In genomic region chr9:109109962-109110325, GRCh38 we compare ENCODE assay signal across 13 cellular contexts. TPM values are rescaled to one million over a fixed set of nuclear protein-coding genes. Genes with fewer than 3 reads are reported as not detected.
A peak's percentile ranks its signal among the peaks of the same experiment; 100 is the strongest.
DNase-seq lines count a peak whose midpoint lies in the region; ATAC-seq lines count a peak whose summit lies in the region.
"Had no signal": no experiment of that assay in that cellular context is flagged by ENCODE, and none has a peak within 500 bp of the region (broad histone marks: within the 10 kb centered on the region; RNA-seq: fewer than 3 reads in every experiment).

No MANE protein-coding gene starts in this region.

- H3K9me3 ChIP-seq in right cardiac atrium (ENCODE audit: control insufficient read depth, low read length) (no peaks in the 10 kb centered on the region), stomach smooth muscle (ENCODE audit: control insufficient read depth in 2 of 2, low read length in 2 of 2) (no peaks in the 10 kb centered on the region)

- peak overlapping the region; percentile 64 for H3K4me3 Mint-ChIP-seq in T-helper 2 cell treated with Interferon-gamma antibody and Interleukin-4, amounts not matched to agents 5 μg/mL and 100 μg/mL, for 36 hours
- H3K4me3 Mint-ChIP-seq in activated T-helper 1 cell treated with anti-CD3 and anti-CD28 coated beads, Interleukin-12 subunit alpha, Interleukin-12 subunit beta, Interleukin-2, Interleukin-4 antibody, amounts not matched to agents 30 ng/mL and 10 ng/mL and 1 ng/mL, durations not matched to agents 14 hours and 24 hours and 36 hours, result peak overlapping the region; percentile 51
- H3K4me3 Mint-ChIP-seq: nephron progenitor cell had no signal

- no peaks in the 10 kb centered on the region for H3K27me3 Mint-ChIP-seq in T-helper 2 cell treated with Interferon-gamma antibody and Interleukin-4, amounts not matched to agents 5 μg/mL and 100 μg/mL, for 36 hours (ENCODE audit: low read depth)
- H3K27me3 Mint-ChIP-seq in activated T-helper 1 cell treated with anti-CD3 and anti-CD28 coated beads, Interleukin-12 subunit alpha, Interleukin-12 subunit beta, Interleukin-2, Interleukin-4 antibody, amounts not matched to agents 30 ng/mL and 10 ng/mL and 1 ng/mL, durations not matched to agents 14 hours and 24 hours and 36 hours (ENCODE audit: insufficient read depth), result no peaks in the 10 kb centered on the region

- no peak for ATAC-seq in right cardiac atrium

- H3K27ac ChIP-seq in right cardiac atrium (ENCODE audit: low read length) (peak overlapping the region; percentile 86), stomach smooth muscle (ENCODE audit: low read length) (peak overlapping the region; percentile 77)
- H3K27ac ChIP-seq: 22Rv1 had no signal

- H3K9me3 Mint-ChIP-seq in T-helper 2 cell treated with Interferon-gamma antibody and Interleukin-4, amounts not matched to agents 5 μg/mL and 100 μg/mL, for 36 hours, result no peaks in the 10 kb centered on the region
- H3K9me3 Mint-ChIP-seq in activated T-helper 1 cell treated with anti-CD3 and anti-CD28 coated beads, Interleukin-12 subunit alpha, Interleukin-12 subunit beta, Interleukin-2, Interleukin-4 antibody, amounts not matched to agents 30 ng/mL and 10 ng/mL and 1 ng/mL, durations not matched to agents 14 hours and 24 hours and 36 hours, result no peaks in the 10 kb centered on the region

- intact Hi-C loops in activated T-helper 1 cell treated with anti-CD3 and anti-CD28 coated beads, Interleukin-12 subunit alpha, Interleukin-12 subunit beta, Interleukin-2, Interleukin-4 antibody, amounts not matched to agents 30 ng/mL and 10 ng/mL and 1 ng/mL, durations not matched to agents 14 hours and 24 hours and 36 hours (cut with micrococcal nuclease), result loop anchor here (1.0 to 10.0 kb wide), 9 partner anchors 8 to 1825 kb away; partner anchors contain the start of genes CTNNAL1, RAD23B and TXN
- intact Hi-C loops in right cardiac atrium (cut with DNase I), result loop anchor here in 1 of 4 donors (10.0 kb wide), 1 partner anchor 205 kb away; no protein-coding TSS in a partner anchor

- DNase-seq in T-helper 2 cell treated with Interferon-gamma antibody and Interleukin-4, amounts not matched to agents 5 μg/mL and 100 μg/mL, for 36 hours (ENCODE audit: low spot score), result no peak
- DNase-seq in T-helper 2 cell (no peak), right cardiac atrium (no peak), DMS 273 (lab: John Stamatoyannopoulos, UW; ENCODE audit: unreplicated experiment) (no peak), NCI-H526 treated with DMSO at 0.1 percent for 48 hours (lab: John Stamatoyannopoulos, UW) (no peak), NCI-H2171 (lab: John Stamatoyannopoulos, UW) (no peak)
- no peak for DNase-seq in activated T-helper 1 cell treated with anti-CD3 and anti-CD28 coated beads, Interleukin-12 subunit alpha, Interleukin-12 subunit beta, Interleukin-2, Interleukin-4 antibody, amounts not matched to agents 30 ng/mL and 10 ng/mL and 1 ng/mL, durations not matched to agents 14 hours and 24 hours and 36 hours (ENCODE audit: low spot score)
- DNase-seq: activated CD4-positive, alpha-beta T cell treated with anti-CD3 and anti-CD28 coated beads, Interleukin-2, amount 50 U/mL, for 48 hours; H7; NCI-H524 treated with DMSO at 0.1 percent for 48 hours; nephron progenitor cell had no signal

- peak overlapping the region; percentile 80 for H3K27ac Mint-ChIP-seq in T-helper 2 cell treated with Interferon-gamma antibody and Interleukin-4, amounts not matched to agents 5 μg/mL and 100 μg/mL, for 36 hours
- peak overlapping the region; percentile 29 for H3K27ac Mint-ChIP-seq in activated T-helper 1 cell treated with anti-CD3 and anti-CD28 coated beads, Interleukin-12 subunit alpha, Interleukin-12 subunit beta, Interleukin-2, Interleukin-4 antibody, amounts not matched to agents 30 ng/mL and 10 ng/mL and 1 ng/mL, durations not matched to agents 14 hours and 24 hours and 36 hours

- H3K36me3 ChIP-seq in stomach smooth muscle (ENCODE audit: control insufficient read depth in 2 of 2, insufficient read depth in 2 of 2, low read length in 2 of 2), result peaks cover 0 to 6% of the 10 kb centered on the region in 2 donors

- H3K9ac ChIP-seq in stomach smooth muscle (ENCODE audit: low read length in 2 of 2), result peak overlapping the region in 1 of 2 donors; percentile 71

- peaks cover 59% of the 10 kb centered on the region for H3K4me1 Mint-ChIP-seq in T-helper 2 cell treated with Interferon-gamma antibody and Interleukin-4, amounts not matched to agents 5 μg/mL and 100 μg/mL, for 36 hours (ENCODE audit: low read depth)
- peaks cover 72% of the 10 kb centered on the region for H3K4me1 Mint-ChIP-seq in activated T-helper 1 cell treated with anti-CD3 and anti-CD28 coated beads, Interleukin-12 subunit alpha, Interleukin-12 subunit beta, Interleukin-2, Interleukin-4 antibody, amounts not matched to agents 30 ng/mL and 10 ng/mL and 1 ng/mL, durations not matched to agents 14 hours and 24 hours and 36 hours (ENCODE audit: low read depth)

- H3K4me1 ChIP-seq in right cardiac atrium (ENCODE audit: control insufficient read depth, insufficient read depth, low read length) (peaks cover 5% of the 10 kb centered on the region), stomach smooth muscle (ENCODE audit: control insufficient read depth, insufficient read depth, low read length) (peaks cover 26% of the 10 kb centered on the region)

- H3K4me3 ChIP-seq in right cardiac atrium (ENCODE audit: low read length) (no peak overlapping the region), stomach smooth muscle (ENCODE audit: low read length in 2 of 2) (no peak overlapping the region)

- H3K27me3 ChIP-seq in right cardiac atrium (ENCODE audit: control insufficient read depth, insufficient read depth) (no peaks in the 10 kb centered on the region), stomach smooth muscle (ENCODE audit: control insufficient read depth in 1 of 2, insufficient read depth in 2 of 2, low read length in 2 of 2) (no peaks in the 10 kb centered on the region)

- peaks cover 27% of the 10 kb centered on the region for H3K36me3 Mint-ChIP-seq in T-helper 2 cell treated with Interferon-gamma antibody and Interleukin-4, amounts not matched to agents 5 μg/mL and 100 μg/mL, for 36 hours (ENCODE audit: low read depth)
- H3K36me3 Mint-ChIP-seq in activated T-helper 1 cell treated with anti-CD3 and anti-CD28 coated beads, Interleukin-12 subunit alpha, Interleukin-12 subunit beta, Interleukin-2, Interleukin-4 antibody, amounts not matched to agents 30 ng/mL and 10 ng/mL and 1 ng/mL, durations not matched to agents 14 hours and 24 hours and 36 hours (ENCODE audit: low read depth), result peaks cover 19% of the 10 kb centered on the region

RNA-seq across cellular contexts. Expression of gene TMEM245, which starts 9.8 kb away (rescaled TPM):
- 26.9 and 29.4 TPM in 2 replicates for total RNA-seq in activated T-helper 1 cell treated with anti-CD3 and anti-CD28 coated beads, Interleukin-12 subunit alpha, Interleukin-12 subunit beta, Interleukin-2, Interleukin-4 antibody, amounts not matched to agents 30 ng/mL and 10 ng/mL and 1 ng/mL, durations not matched to agents 14 hours and 24 hours and 36 hours
- total RNA-seq in right cardiac atrium, result 100 to 1,000 TPM in 2 of 4 donors, 10 to 100 TPM in 2; 81.4 to 136 (median 99.6) TPM
- polyA plus RNA-seq in right cardiac atrium, result 25.6 TPM

RNA-seq across cellular contexts. Expression of gene FRRS1L, which starts 57.1 kb away (rescaled TPM):
- total RNA-seq in activated T-helper 1 cell treated with anti-CD3 and anti-CD28 coated beads, Interleukin-12 subunit alpha, Interleukin-12 subunit beta, Interleukin-2, Interleukin-4 antibody, amounts not matched to agents 30 ng/mL and 10 ng/mL and 1 ng/mL, durations not matched to agents 14 hours and 24 hours and 36 hours, result not detected in 2 replicates
- 1 to 10 TPM; 3.9 to 5.9 (median 4.4) TPM for total RNA-seq in right cardiac atrium
- polyA plus RNA-seq in right cardiac atrium, result 0.91 TPM
